11 cellular contexts compared by ENCODE assay signal in the genomic region with DNA sequence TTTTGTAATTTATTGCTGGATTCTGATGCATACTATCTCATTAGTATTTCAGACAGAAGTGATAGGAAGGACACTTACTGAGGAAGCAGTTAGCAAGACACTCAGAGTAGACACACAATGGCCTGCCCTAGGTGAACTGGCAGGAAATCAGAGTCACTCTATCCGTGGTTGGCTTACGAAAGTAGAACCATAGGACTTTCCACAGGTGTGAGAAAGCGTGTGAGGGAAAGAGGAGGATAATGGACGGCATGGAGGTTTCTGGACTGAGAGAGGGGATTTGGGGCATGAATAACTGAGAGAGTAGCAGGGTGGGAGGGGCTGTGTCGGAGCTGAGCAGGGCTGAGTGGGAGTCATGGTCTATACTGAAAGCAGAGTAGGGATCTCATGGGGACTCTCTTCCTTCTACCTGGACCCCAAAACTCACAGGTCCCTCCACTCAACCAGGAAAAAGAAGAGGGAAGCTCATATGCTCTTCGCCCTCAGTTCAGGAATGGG. TPM values are rescaled to one million over a fixed set of nuclear protein-coding genes. Genes with fewer than 3 reads are reported as not detected.
A peak's percentile ranks its signal among the peaks of the same experiment; 100 is the strongest.
DNase-seq lines count a peak whose midpoint lies in the region; ATAC-seq and TF ChIP-seq lines count a peak whose summit lies in the region.
"Had no signal": no experiment of that assay in that cellular context is flagged by ENCODE, and none has a peak within 500 bp of the region (broad histone marks: within the 10 kb centered on the region; RNA-seq: fewer than 3 reads in every experiment).

No MANE protein-coding gene starts in this region.

- ATAC-seq in stimulated activated naive CD8-positive, alpha-beta T cell treated with anti-CD3 and anti-CD28 coated beads, Interleukin-15, Interleukin-2, amounts not matched to agents 100 U/mL and 50 U/mL, for 24 hours, result peak; percentile 64
- no peak for ATAC-seq in HG02759 (IDR thresholded peaks at IDR 0.05; ENCODE audit: unreplicated experiment)

- H3K4me1 Mint-ChIP-seq in activated T-cell treated with anti-CD3 and anti-CD28 coated beads, Interleukin-2, amount 50 U/mL, for 24 hours (ENCODE audit: low read depth), result peaks cover 25% of the 10 kb centered on the region
- H3K4me1 Mint-ChIP-seq in activated naive CD8-positive, alpha-beta T cell treated with anti-CD3 and anti-CD28 coated beads for 36 hours, result peaks cover 23% of the 10 kb centered on the region

- no peak overlapping the region for H3K27ac ChIP-seq in OCI-LY3 (ENCODE audit: low read length)

- no peaks in the 10 kb centered on the region for H3K9me3 Mint-ChIP-seq in activated T-cell treated with anti-CD3 and anti-CD28 coated beads, Interleukin-2, amount 50 U/mL, for 24 hours
- H3K9me3 Mint-ChIP-seq in activated naive CD8-positive, alpha-beta T cell treated with anti-CD3 and anti-CD28 coated beads for 36 hours, result no peaks in the 10 kb centered on the region

- H3K36me3 Mint-ChIP-seq in activated T-cell treated with anti-CD3 and anti-CD28 coated beads, Interleukin-2, amount 50 U/mL, for 24 hours (ENCODE audit: low read depth), result no peaks in the 10 kb centered on the region
- H3K36me3 Mint-ChIP-seq in activated naive CD8-positive, alpha-beta T cell treated with anti-CD3 and anti-CD28 coated beads for 36 hours, result no peaks in the 10 kb centered on the region

- H3K36me3 ChIP-seq in OCI-LY3 (replicated peaks; ENCODE audit: low read depth, low read length), result no peaks in the 10 kb centered on the region

- peak overlapping the region; percentile 54 for H3K4me2 ChIP-seq in OCI-LY3 (ENCODE audit: low read length)

- H3K79me2 ChIP-seq in OCI-LY3 (ENCODE audit: low read length), result no peaks in the 10 kb centered on the region

- H3K27me3 ChIP-seq in OCI-LY3 (ENCODE audit: low read depth, low read length), result peaks cover 18% of the 10 kb centered on the region

- H3K27ac Mint-ChIP-seq in activated T-cell treated with anti-CD3 and anti-CD28 coated beads, Interleukin-2, amount 50 U/mL, for 24 hours, result peak overlapping the region; percentile 84
- H3K27ac Mint-ChIP-seq in activated naive CD8-positive, alpha-beta T cell treated with anti-CD3 and anti-CD28 coated beads for 36 hours, result peak overlapping the region; percentile 93

- H3K4me1 ChIP-seq in OCI-LY3 (ENCODE audit: low read length), result peaks cover 15% of the 10 kb centered on the region

- no peak for TF ChIP-seq CTCF in OCI-LY3 (IDR thresholded peaks at IDR 0.05; ENCODE audit: low read depth, low read length)

- DNase-seq in activated T-cell treated with anti-CD3 and anti-CD28 coated beads, Interleukin-2, amount 50 U/mL, for 24 hours, result no peak
- DNase-seq in activated T-cell treated with anti-CD3 and anti-CD28 coated beads, Interleukin-2, amount 50 U/mL, for 1 hour, result no peak
- no peak for DNase-seq in activated naive CD8-positive, alpha-beta T cell treated with anti-CD3 and anti-CD28 coated beads for 36 hours
- DNase-seq in stimulated activated naive CD8-positive, alpha-beta T cell treated with anti-CD3 and anti-CD28 coated beads, Interleukin-15, Interleukin-2, amounts not matched to agents 100 U/mL and 50 U/mL, for 24 hours, result no peak
- DNase-seq in hippocampal formation (lab: John Stamatoyannopoulos, UW), result no peak
- DNase-seq in GM19238 (ENCODE audit: insufficient read length, low spot score), result no peak

- H4K20me1 ChIP-seq in OCI-LY3 (ENCODE audit: insufficient read depth, low read length), result no peaks in the 10 kb centered on the region

- H3K4me3 Mint-ChIP-seq in activated T-cell treated with anti-CD3 and anti-CD28 coated beads, Interleukin-2, amount 50 U/mL, for 24 hours, result peak overlapping the region; percentile 26
- peak overlapping the region; percentile 53 for H3K4me3 Mint-ChIP-seq in activated naive CD8-positive, alpha-beta T cell treated with anti-CD3 and anti-CD28 coated beads for 36 hours

- 0 out of 2 replicates have a peak overlapping the region, but pooled peaks have one; percentile 18 for H2AFZ ChIP-seq in OCI-LY3 (ENCODE audit: low read depth, low read length)

- peak overlapping the region; percentile 23 for H3K4me3 ChIP-seq in OCI-LY3 (ENCODE audit: low read length)

- no peak overlapping the region; the same call in 1 of the 2 replicates for H3K9ac ChIP-seq in OCI-LY3 (ENCODE audit: low read length)

- H3K9me3 ChIP-seq in OCI-LY3 (ENCODE audit: insufficient read depth, low read length), result no peaks in the 10 kb centered on the region

- H3K27me3 Mint-ChIP-seq in activated T-cell treated with anti-CD3 and anti-CD28 coated beads, Interleukin-2, amount 50 U/mL, for 24 hours, result no peaks in the 10 kb centered on the region
- H3K27me3 Mint-ChIP-seq in activated naive CD8-positive, alpha-beta T cell treated with anti-CD3 and anti-CD28 coated beads for 36 hours, result peaks cover 2% of the 10 kb centered on the region

RNA-seq across cellular contexts. Expression of a gene that starts 18.7 kb away (rescaled TPM):
- 10 to 100 TPM; 13.6 to 14.2 TPM for total RNA-seq in activated naive CD8-positive, alpha-beta T cell treated with anti-CD3 and anti-CD28 coated beads for 36 hours

RNA-seq across cellular contexts. Expression of a gene that starts 26.0 kb away (rescaled TPM):
- 1 to 10 TPM; 2.4 to 2.7 TPM for total RNA-seq in activated naive CD8-positive, alpha-beta T cell treated with anti-CD3 and anti-CD28 coated beads for 36 hours

RNA-seq across cellular contexts. Expression of a gene that starts 43.7 kb away (rescaled TPM):
- total RNA-seq in activated naive CD8-positive, alpha-beta T cell treated with anti-CD3 and anti-CD28 coated beads for 36 hours, result not detected
- total RNA-seq: fibroblast of villous mesenchyme; osteoblast; T-helper 2 cell treated with Interferon-gamma antibody and Interleukin-4, amounts not matched to agents 100 ng/mL and 5 ng/mL, for 36 hours had no signal

RNA-seq across cellular contexts. Expression of a gene that starts 43.7 kb away (rescaled TPM):
- total RNA-seq in activated naive CD8-positive, alpha-beta T cell treated with anti-CD3 and anti-CD28 coated beads for 36 hours, result not detected
- total RNA-seq: fibroblast of villous mesenchyme; osteoblast; T-helper 2 cell treated with Interferon-gamma antibody and Interleukin-4, amounts not matched to agents 100 ng/mL and 5 ng/mL, for 36 hours had no signal

RNA-seq across cellular contexts. Expression of a gene that starts 59.9 kb away (rescaled TPM):
- 1 to 10 TPM; 1.1 to 1.4 TPM for total RNA-seq in activated naive CD8-positive, alpha-beta T cell treated with anti-CD3 and anti-CD28 coated beads for 36 hours
